Comparison of ENCODE assay signal across 22 cellular contexts in the genomic region with DNA sequence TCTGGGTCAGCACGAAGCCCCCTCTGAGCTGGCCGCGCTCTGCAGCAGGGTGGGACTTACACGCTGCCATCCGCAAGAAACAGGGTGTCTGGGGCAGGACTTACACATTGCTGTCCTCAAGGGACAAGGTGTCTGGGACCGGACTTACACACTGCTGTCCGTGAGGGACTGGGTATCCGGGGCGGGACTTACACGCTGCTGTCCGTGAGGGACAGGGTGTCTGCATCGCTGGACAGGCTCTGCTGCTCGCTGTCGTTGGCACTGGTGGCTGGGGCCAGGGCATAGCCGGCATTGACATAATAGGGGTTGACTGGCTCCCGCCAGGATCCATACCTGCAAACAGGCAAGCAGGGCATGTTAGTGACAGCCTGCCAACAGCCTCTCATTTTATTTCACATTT. TPM values are rescaled to one million over a fixed set of nuclear protein-coding genes. Genes with fewer than 3 reads are reported as not detected.
"Had no signal": no experiment of that assay in that cellular context is flagged by ENCODE, and none has a peak within 500 bp of the region (broad histone marks: within the 10 kb centered on the region; RNA-seq: fewer than 3 reads in every experiment).

No MANE protein-coding gene starts in this region.

- ATAC-seq: mucosa of descending colon; naive thymus-derived CD8-positive, alpha-beta T cell; stimulated activated naive B cell treated with anti-CD40 and anti-IgM and Interleukin-4, amounts not matched to agents 10 μg/mL and 1 μg/mL and 100 μg/mL, for 72 hours; stimulated activated naive CD8-positive, alpha-beta T cell treated with anti-CD3 and anti-CD28 coated beads, Interleukin-15, amount 100 ng/mL, for 72 hours; upper lobe of right lung had no signal

- H3K4me1 ChIP-seq: sigmoid colon, testis, tibial nerve, upper lobe of right lung, vagina had no signal

- DNase-seq: foreskin melanocyte; head of caudate nucleus; hippocampal formation; kidney glomerular epithelial cell; mammary epithelial cell; mucosa of descending colon; naive thymus-derived CD8-positive, alpha-beta T cell; sigmoid colon; stimulated activated CD4-positive, alpha-beta T cell treated with anti-CD3 and anti-CD28 coated beads, Interleukin-2, amount 100 ng/mL, for 24 hours; stimulated activated CD4-positive, alpha-beta T cell treated with anti-CD3 and anti-CD28 coated beads, Interleukin-4, amount 100 ng/mL, for 4 hours; stimulated activated naive B cell treated with anti-CD40 and anti-IgM and Interleukin-4, amounts not matched to agents 10 μg/mL and 1 μg/mL and 100 μg/mL, for 72 hours; stimulated activated naive CD8-positive, alpha-beta T cell treated with anti-CD3 and anti-CD28 coated beads, Interleukin-15, amount 100 ng/mL, for 72 hours; testis; upper lobe of right lung had no signal

- H3K4me3 ChIP-seq: mucosa of descending colon, sigmoid colon, skin epidermis, testis, tibial nerve, upper lobe of right lung, vagina had no signal

- H3K9me3 ChIP-seq: mucosa of descending colon, neutrophil, sigmoid colon, testis, tibial nerve, upper lobe of right lung, vagina had no signal

- H3K27ac ChIP-seq: neutrophil, sigmoid colon, skin epidermis, testis, tibial nerve, upper lobe of right lung, vagina had no signal

- H3K27me3 ChIP-seq: neutrophil, sigmoid colon, testis, tibial nerve, upper lobe of right lung, vagina had no signal

- FAIRE-seq: islet of Langerhans had no signal

RNA-seq across cellular contexts. Expression of gene PDIA2, which starts 31.4 kb away (rescaled TPM):
- total RNA-seq: mammary epithelial cell, osteocyte, vagina had no signal
- polyA plus RNA-seq: mammary epithelial cell; naive thymus-derived CD8-positive, alpha-beta T cell had no signal

RNA-seq across cellular contexts. Expression of gene ARHGDIG, which starts 34.0 kb away (rescaled TPM):
- total RNA-seq: lower leg skin, mammary epithelial cell, subcutaneous adipose tissue, tibial nerve, vagina had no signal
- polyA plus RNA-seq: mammary epithelial cell; naive thymus-derived CD8-positive, alpha-beta T cell had no signal

RNA-seq across cellular contexts. Expression of gene RGS11, which starts 38.6 kb away (rescaled TPM):
- total RNA-seq: naive thymus-derived CD8-positive, alpha-beta T cell had no signal
- polyA plus RNA-seq: naive thymus-derived CD8-positive, alpha-beta T cell had no signal
